Comparison of ENCODE assay signal across 8 cellular contexts in the genomic region with DNA sequence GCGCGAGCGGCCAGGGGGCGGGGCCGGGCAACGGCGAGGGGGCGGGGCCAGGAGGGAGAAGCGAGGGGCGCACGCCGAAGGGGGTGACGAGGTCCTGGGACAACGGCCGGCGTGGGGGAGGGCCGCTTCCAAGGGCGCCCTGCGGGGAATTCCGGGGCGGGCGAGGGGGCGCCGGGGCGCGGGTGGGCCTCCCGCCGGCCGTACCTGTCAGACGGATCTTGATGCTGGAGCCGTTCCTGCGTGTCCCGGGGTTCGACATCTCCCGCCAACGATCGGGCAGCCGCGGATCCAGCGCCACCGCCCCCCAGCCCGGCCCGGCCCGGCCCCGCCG. TPM values are rescaled to one million over a fixed set of nuclear protein-coding genes. Genes with fewer than 3 reads are reported as not detected.
DNase-seq lines count a peak whose midpoint lies in the region; ATAC-seq and TF ChIP-seq lines count a peak whose summit lies in the region.

No MANE protein-coding gene starts in this region.

- TF ChIP-seq CTCF in AG04449 (IDR thresholded peaks at IDR 0.05; ENCODE audit: insufficient read depth, low read length, missing control alignments): no peak

- POLR2A ChIA-PET in AG04449 (lab: Yijun Ruan, JAX): no interaction called here

- ATAC-seq in GM19328 (IDR thresholded peaks at IDR 0.05; ENCODE audit: unreplicated experiment) (peak; percentile 30), HG03460 (IDR thresholded peaks at IDR 0.05; ENCODE audit: unreplicated experiment) (peak; percentile 1)
- ATAC-seq in central memory CD8-positive, alpha-beta T cell (replicated peaks; ENCODE audit: extremely low read depth, poor library complexity, severe bottlenecking): no peak
- ATAC-seq in natural killer cell treated with Interleukin-12 subunit alpha and Interleukin-12 subunit beta and Interleukin-15 and Interleukin-18, amount 100 ng/mL, for 72 hours: no peak

- H3K27ac Mint-ChIP-seq in central memory CD8-positive, alpha-beta T cell (ENCODE audit: low read depth): peak overlapping the region; percentile 99
- H3K27ac Mint-ChIP-seq in natural killer cell treated with Interleukin-12 subunit alpha and Interleukin-12 subunit beta and Interleukin-15 and Interleukin-18, amount 100 ng/mL, for 72 hours: peak overlapping the region; percentile 65 to 95

- H3K4me3 ChIP-seq in AG04449 (ENCODE audit: low read depth, low read length): peak overlapping the region; percentile 70

- peaks cover 50% of the 10 kb centered on the region for H3K4me1 Mint-ChIP-seq in central memory CD8-positive, alpha-beta T cell
- H3K4me1 Mint-ChIP-seq in natural killer cell treated with Interleukin-12 subunit alpha and Interleukin-12 subunit beta and Interleukin-15 and Interleukin-18, amount 100 ng/mL, for 72 hours (ENCODE audit: low read depth in 2 of 2): peaks cover 40% of the 10 kb centered on the region in 2 donors

- peaks cover 20% of the 10 kb centered on the region for H3K36me3 Mint-ChIP-seq in central memory CD8-positive, alpha-beta T cell (ENCODE audit: insufficient read depth)
- H3K36me3 Mint-ChIP-seq in natural killer cell treated with Interleukin-12 subunit alpha and Interleukin-12 subunit beta and Interleukin-15 and Interleukin-18, amount 100 ng/mL, for 72 hours: no peaks in the 10 kb centered on the region

- peaks cover 7% of the 10 kb centered on the region for H3K27me3 Mint-ChIP-seq in central memory CD8-positive, alpha-beta T cell
- H3K27me3 Mint-ChIP-seq in natural killer cell treated with Interleukin-12 subunit alpha and Interleukin-12 subunit beta and Interleukin-15 and Interleukin-18, amount 100 ng/mL, for 72 hours: peaks cover 6 to 7% of the 10 kb centered on the region in 2 donors

- DNase-seq in AG04449 (ENCODE audit: low read depth, low spot score) (no peak), A172 (ENCODE audit: low spot score) (no peak)
- no peak for DNase-seq in central memory CD8-positive, alpha-beta T cell (ENCODE audit: low spot score in 2 of 2)
- DNase-seq in natural killer cell treated with Interleukin-12 subunit alpha and Interleukin-12 subunit beta and Interleukin-15 and Interleukin-18, amount 100 ng/mL, for 72 hours (ENCODE audit: low spot score): no peak
- no peak for DNase-seq in central memory CD4-positive, alpha-beta T cell
- DNase-seq in activated CD8-positive, alpha-beta memory T cell treated with anti-CD3 and anti-CD28 coated beads, Interleukin-2, amount 50 U/mL, for 4 hours: no peak

- CTCF ChIA-PET in AG04449 (lab: Yijun Ruan, JAX): no interaction called here

- no peaks in the 10 kb centered on the region for H3K9me3 Mint-ChIP-seq in central memory CD8-positive, alpha-beta T cell
- peaks cover 4% of the 10 kb centered on the region for H3K9me3 Mint-ChIP-seq in natural killer cell treated with Interleukin-12 subunit alpha and Interleukin-12 subunit beta and Interleukin-15 and Interleukin-18, amount 100 ng/mL, for 72 hours

- H3K4me3 Mint-ChIP-seq in central memory CD8-positive, alpha-beta T cell: peak overlapping the region; percentile 89
- peak overlapping the region; percentile 76 for H3K4me3 Mint-ChIP-seq in natural killer cell treated with Interleukin-12 subunit alpha and Interleukin-12 subunit beta and Interleukin-15 and Interleukin-18, amount 100 ng/mL, for 72 hours

RNA-seq across cellular contexts. Expression of gene SMURF1, which starts 0.4 kb away (rescaled TPM):
- 10 to 100 TPM; 19.9 to 27.1 TPM for total RNA-seq in natural killer cell treated with Interleukin-12 subunit alpha and Interleukin-12 subunit beta and Interleukin-15 and Interleukin-18, amount 100 ng/mL, for 72 hours
- total RNA-seq in A172 (2014; rRNA removed; shearing (Covaris generic)): 19.7 and 20.0 TPM in 2 replicates

Comparison
In these comparisons a context has a peak if more than half of its experiments do, and no peak if none do; other contexts are left out.
1. ATAC-seq: peak in GM19328 (single experiment) and HG03460 (single experiment); none in central memory CD8-positive, alpha-beta T cell (single experiment) and natural killer cell treated with Interleukin-12 subunit alpha and Interleukin-12 subunit beta and Interleukin-15 and Interleukin-18, amount 100 ng/mL, for 72 hours (0 of 2).